In the genomic region with DNA sequence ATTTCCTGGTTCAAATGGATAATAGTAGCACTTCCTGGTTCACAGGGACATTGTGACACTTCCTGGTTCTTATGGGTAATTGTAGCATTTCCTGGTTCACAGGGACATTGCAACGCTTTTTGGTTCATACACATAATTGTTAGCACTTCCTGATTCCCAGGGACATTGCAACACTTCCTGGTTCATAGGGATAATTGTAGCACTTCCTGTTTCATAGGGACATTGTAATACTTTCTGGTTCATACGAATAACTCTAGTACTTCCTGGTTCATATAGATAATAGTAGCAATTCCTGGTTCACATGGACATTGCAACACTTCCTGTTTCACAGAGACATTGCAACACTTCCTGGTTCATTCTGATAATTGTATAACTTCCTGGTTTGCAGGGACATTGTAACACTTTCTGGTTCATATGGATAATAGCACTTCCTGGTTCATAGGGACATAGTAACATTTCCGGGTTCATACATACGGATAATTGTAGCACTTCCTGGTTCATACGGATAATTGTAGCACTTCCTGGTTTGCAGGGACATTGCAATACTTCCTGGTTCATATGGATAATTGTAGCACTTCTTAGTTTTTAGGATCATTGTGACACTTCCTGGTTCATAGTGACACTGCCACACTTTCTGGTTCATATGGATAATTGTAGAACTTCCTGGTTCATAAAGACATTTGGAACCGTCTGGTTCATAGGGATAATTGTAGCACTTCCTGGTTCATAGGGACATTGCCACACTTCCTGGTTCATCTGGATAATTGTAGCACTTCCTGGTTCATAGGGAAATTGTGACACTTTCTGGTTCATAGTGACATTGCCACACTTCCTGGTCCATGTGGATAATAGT, we compare ENCODE assay signal across 1 cellular context.
A peak's percentile ranks its signal among the peaks of the same experiment; 100 is the strongest.
TF ChIP-seq lines count a peak whose summit lies in the region.

No MANE protein-coding gene starts in this region.

TF ChIP-seq in K562, 482 proteins besides CTCF, POLR2A, EP300 and RAD21 (continued from another document and continues in another):
- TF ChIP-seq, protein P1, sequence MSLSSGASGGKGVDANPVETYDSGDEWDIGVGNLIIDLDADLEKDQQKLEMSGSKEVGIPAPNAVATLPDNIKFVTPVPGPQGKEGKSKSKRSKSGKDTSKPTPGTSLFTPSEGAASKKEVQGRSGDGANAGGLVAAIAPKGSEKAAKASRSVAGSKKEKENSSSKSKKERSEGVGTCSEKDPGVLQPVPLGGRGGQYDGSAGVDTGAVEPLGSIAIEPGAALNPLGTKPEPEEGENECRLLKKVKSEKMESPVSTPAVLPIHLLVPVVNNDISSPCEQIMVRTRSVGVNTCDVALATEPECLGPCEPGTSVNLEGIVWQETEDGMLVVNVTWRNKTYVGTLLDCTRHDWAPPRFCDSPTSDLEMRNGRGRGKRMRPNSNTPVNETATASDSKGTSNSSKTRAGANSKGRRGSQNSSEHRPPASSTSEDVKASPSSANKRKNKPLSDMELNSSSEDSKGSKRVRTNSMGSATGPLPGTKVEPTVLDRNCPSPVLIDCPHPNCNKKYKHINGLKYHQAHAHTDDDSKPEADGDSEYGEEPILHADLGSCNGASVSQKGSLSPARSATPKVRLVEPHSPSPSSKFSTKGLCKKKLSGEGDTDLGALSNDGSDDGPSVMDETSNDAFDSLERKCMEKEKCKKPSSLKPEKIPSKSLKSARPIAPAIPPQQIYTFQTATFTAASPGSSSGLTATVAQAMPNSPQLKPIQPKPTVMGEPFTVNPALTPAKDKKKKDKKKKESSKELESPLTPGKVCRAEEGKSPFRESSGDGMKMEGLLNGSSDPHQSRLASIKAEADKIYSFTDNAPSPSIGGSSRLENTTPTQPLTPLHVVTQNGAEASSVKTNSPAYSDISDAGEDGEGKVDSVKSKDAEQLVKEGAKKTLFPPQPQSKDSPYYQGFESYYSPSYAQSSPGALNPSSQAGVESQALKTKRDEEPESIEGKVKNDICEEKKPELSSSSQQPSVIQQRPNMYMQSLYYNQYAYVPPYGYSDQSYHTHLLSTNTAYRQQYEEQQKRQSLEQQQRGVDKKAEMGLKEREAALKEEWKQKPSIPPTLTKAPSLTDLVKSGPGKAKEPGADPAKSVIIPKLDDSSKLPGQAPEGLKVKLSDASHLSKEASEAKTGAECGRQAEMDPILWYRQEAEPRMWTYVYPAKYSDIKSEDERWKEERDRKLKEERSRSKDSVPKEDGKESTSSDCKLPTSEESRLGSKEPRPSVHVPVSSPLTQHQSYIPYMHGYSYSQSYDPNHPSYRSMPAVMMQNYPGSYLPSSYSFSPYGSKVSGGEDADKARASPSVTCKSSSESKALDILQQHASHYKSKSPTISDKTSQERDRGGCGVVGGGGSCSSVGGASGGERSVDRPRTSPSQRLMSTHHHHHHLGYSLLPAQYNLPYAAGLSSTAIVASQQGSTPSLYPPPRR (CRISPR knock-in tag; IDR thresholded peaks at IDR 0.05; ENCODE audit: borderline replicate concordance) = no peak
- TF ChIP-seq, protein P2, sequence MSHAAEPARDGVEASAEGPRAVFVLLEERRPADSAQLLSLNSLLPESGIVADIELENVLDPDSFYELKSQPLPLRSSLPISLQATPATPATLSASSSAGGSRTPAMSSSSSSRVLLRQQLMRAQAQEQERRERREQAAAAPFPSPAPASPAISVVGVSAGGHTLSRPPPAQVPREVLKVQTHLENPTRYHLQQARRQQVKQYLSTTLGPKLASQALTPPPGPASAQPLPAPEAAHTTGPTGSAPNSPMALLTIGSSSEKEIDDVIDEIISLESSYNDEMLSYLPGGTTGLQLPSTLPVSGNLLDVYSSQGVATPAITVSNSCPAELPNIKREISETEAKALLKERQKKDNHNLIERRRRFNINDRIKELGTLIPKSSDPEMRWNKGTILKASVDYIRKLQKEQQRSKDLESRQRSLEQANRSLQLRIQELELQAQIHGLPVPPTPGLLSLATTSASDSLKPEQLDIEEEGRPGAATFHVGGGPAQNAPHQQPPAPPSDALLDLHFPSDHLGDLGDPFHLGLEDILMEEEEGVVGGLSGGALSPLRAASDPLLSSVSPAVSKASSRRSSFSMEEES (CRISPR knock-in tag; IDR thresholded peaks at IDR 0.05) = no peak
- TF ChIP-seq STAG1 (CRISPR knock-in tag; IDR thresholded peaks at IDR 0.05; ENCODE audit: borderline replicate concordance) (no peak), KLF6 (CRISPR knock-in tag; IDR thresholded peaks at IDR 0.05; ENCODE audit: borderline replicate concordance) (no peak), TEAD2 (tag; IDR thresholded peaks at IDR 0.05) (no peak), ZNF212 (CRISPR knock-in tag; IDR thresholded peaks at IDR 0.05) (no peak), L3MBTL2 (IDR thresholded peaks at IDR 0.05) (no peak), BRCA1 (IDR thresholded peaks at IDR 0.05) (no peak), BRCA1 (CRISPR knock-in tag; IDR thresholded peaks at IDR 0.05) (no peak), NR2C2 (CRISPR knock-in tag; IDR thresholded peaks at IDR 0.05) (peak; percentile 95), NR2C2 (tag; IDR thresholded peaks at IDR 0.05) (peak; percentile 97), ZC3H11A (IDR thresholded peaks at IDR 0.05; ENCODE audit: low read depth, low read length) (no peak), STAT5B (CRISPR knock-in tag; IDR thresholded peaks at IDR 0.05) (no peak), BRD9 (IDR thresholded peaks at IDR 0.05; ENCODE audit: low read depth, partially characterized antibody) (no peak), ZEB2 (IDR thresholded peaks at IDR 0.05) (no peak), ZNF347 (CRISPR knock-in tag; IDR thresholded peaks at IDR 0.05; ENCODE audit: low read depth) (no peak), ZNF217 (CRISPR knock-in tag; IDR thresholded peaks at IDR 0.05) (no peak), ZNF668 (CRISPR knock-in tag; IDR thresholded peaks at IDR 0.05) (no peak), NCOA4 (IDR thresholded peaks at IDR 0.05; ENCODE audit: partially characterized antibody) (no peak), CHCHD3 (CRISPR knock-in tag; IDR thresholded peaks at IDR 0.05) (no peak), COPS2 (conservative IDR thresholded peaks at IDR 0.05) (no peak), PTBP1 (IDR thresholded peaks at IDR 0.05; ENCODE audit: low read depth, low read length) (no peak), FOS (IDR thresholded peaks at IDR 0.05; ENCODE audit: extremely low read depth, insufficient read length) (no peak), POLR2H (tag; IDR thresholded peaks at IDR 0.05; ENCODE audit: low read depth) (peak; percentile 66), TCF3 (CRISPR knock-in tag; IDR thresholded peaks at IDR 0.05) (no peak; the same call in 1 of the 2 replicates), ZNF121 (CRISPR knock-in tag; conservative IDR thresholded peaks at IDR 0.05) (no peak), HCFC1 (IDR thresholded peaks at IDR 0.05; ENCODE audit: low read depth, low read length) (peak; percentile 63), RNF2 (IDR thresholded peaks at IDR 0.05) (no peak), SIN3B (IDR thresholded peaks at IDR 0.05; ENCODE audit: low read depth) (no peak), PPARD (CRISPR knock-in tag; IDR thresholded peaks at IDR 0.05) (no peak)
- TF ChIP-seq, protein P3, sequence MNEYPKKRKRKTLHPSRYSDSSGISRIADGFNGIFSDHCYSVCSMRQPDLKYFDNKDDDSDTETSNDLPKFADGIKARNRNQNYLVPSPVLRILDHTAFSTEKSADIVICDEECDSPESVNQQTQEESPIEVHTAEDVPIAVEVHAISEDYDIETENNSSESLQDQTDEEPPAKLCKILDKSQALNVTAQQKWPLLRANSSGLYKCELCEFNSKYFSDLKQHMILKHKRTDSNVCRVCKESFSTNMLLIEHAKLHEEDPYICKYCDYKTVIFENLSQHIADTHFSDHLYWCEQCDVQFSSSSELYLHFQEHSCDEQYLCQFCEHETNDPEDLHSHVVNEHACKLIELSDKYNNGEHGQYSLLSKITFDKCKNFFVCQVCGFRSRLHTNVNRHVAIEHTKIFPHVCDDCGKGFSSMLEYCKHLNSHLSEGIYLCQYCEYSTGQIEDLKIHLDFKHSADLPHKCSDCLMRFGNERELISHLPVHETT (CRISPR knock-in tag; conservative IDR thresholded peaks at IDR 0.05 in 1 of 2, IDR thresholded peaks at IDR 0.05 in 1 of 2) = peak in 1 of 2 experiments; percentile 96; a peak in 2 of 4 replicates
- TF ChIP-seq, protein P4, sequence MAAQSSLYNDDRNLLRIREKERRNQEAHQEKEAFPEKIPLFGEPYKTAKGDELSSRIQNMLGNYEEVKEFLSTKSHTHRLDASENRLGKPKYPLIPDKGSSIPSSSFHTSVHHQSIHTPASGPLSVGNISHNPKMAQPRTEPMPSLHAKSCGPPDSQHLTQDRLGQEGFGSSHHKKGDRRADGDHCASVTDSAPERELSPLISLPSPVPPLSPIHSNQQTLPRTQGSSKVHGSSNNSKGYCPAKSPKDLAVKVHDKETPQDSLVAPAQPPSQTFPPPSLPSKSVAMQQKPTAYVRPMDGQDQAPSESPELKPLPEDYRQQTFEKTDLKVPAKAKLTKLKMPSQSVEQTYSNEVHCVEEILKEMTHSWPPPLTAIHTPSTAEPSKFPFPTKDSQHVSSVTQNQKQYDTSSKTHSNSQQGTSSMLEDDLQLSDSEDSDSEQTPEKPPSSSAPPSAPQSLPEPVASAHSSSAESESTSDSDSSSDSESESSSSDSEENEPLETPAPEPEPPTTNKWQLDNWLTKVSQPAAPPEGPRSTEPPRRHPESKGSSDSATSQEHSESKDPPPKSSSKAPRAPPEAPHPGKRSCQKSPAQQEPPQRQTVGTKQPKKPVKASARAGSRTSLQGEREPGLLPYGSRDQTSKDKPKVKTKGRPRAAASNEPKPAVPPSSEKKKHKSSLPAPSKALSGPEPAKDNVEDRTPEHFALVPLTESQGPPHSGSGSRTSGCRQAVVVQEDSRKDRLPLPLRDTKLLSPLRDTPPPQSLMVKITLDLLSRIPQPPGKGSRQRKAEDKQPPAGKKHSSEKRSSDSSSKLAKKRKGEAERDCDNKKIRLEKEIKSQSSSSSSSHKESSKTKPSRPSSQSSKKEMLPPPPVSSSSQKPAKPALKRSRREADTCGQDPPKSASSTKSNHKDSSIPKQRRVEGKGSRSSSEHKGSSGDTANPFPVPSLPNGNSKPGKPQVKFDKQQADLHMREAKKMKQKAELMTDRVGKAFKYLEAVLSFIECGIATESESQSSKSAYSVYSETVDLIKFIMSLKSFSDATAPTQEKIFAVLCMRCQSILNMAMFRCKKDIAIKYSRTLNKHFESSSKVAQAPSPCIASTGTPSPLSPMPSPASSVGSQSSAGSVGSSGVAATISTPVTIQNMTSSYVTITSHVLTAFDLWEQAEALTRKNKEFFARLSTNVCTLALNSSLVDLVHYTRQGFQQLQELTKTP (IDR thresholded peaks at IDR 0.05; ENCODE audit: low read depth in 1 of 2, partially characterized antibody in 2 of 2) = peak in 1 of 2 experiments; percentile 28
- TF ChIP-seq, protein P5, sequence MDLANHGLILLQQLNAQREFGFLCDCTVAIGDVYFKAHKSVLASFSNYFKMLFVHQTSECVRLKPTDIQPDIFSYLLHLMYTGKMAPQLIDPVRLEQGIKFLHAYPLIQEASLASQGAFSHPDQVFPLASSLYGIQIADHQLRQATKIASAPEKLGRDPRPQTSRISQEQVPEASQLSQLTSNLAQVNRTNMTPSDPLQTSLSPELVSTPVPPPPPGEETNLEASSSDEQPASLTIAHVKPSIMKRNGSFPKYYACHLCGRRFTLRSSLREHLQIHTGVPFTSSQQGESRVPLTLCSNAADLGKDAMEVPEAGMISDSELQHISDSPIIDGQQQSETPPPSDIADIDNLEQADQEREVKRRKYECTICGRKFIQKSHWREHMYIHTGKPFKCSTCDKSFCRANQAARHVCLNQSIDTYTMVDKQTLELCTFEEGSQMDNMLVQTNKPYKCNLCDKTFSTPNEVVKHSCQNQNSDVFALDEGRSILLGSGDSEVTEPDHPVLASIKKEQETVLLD (IDR thresholded peaks at IDR 0.05) = no peak
- TF ChIP-seq, protein P6, sequence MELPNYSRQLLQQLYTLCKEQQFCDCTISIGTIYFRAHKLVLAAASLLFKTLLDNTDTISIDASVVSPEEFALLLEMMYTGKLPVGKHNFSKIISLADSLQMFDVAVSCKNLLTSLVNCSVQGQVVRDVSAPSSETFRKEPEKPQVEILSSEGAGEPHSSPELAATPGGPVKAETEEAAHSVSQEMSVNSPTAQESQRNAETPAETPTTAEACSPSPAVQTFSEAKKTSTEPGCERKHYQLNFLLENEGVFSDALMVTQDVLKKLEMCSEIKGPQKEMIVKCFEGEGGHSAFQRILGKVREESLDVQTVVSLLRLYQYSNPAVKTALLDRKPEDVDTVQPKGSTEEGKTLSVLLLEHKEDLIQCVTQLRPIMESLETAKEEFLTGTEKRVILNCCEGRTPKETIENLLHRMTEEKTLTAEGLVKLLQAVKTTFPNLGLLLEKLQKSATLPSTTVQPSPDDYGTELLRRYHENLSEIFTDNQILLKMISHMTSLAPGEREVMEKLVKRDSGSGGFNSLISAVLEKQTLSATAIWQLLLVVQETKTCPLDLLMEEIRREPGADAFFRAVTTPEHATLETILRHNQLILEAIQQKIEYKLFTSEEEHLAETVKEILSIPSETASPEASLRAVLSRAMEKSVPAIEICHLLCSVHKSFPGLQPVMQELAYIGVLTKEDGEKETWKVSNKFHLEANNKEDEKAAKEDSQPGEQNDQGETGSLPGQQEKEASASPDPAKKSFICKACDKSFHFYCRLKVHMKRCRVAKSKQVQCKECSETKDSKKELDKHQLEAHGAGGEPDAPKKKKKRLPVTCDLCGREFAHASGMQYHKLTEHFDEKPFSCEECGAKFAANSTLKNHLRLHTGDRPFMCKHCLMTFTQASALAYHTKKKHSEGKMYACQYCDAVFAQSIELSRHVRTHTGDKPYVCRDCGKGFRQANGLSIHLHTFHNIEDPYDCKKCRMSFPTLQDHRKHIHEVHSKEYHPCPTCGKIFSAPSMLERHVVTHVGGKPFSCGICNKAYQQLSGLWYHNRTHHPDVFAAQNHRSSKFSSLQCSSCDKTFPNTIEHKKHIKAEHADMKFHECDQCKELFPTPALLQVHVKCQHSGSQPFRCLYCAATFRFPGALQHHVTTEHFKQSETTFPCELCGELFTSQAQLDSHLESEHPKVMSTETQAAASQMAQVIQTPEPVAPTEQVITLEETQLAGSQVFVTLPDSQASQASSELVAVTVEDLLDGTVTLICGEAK (IDR thresholded peaks at IDR 0.05) = peak; percentile 98
- TF ChIP-seq, protein P6 (CRISPR knock-in tag; IDR thresholded peaks at IDR 0.05) = no peak
